ENCODE assay signal across 13 cellular contexts in the genomic region with DNA sequence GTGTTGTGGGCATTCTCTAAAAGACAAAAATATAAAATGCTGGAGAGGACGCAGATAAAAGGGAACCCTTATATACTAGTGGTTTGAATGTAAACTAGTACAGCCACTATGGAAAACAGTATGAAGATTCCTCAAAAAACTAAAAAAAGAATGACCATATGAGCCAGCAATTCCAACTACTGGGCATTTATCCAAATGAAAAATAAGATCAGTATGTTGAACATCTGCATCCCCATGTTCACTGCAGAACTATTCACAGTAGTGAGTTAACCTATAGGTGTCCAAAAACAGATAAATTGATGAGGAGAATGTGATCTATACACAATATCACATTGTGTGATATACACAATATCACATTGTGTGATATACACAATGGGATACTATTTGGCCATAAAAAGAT.
A peak's percentile ranks its signal among the peaks of the same experiment; 100 is the strongest.
DNase-seq lines count a peak whose midpoint lies in the region; ATAC-seq and TF ChIP-seq lines count a peak whose summit lies in the region.
"Had no signal": no experiment of that assay in that cellular context is flagged by ENCODE, and none has a peak within 500 bp of the region (broad histone marks: within the 10 kb centered on the region; RNA-seq: fewer than 3 reads in every experiment).

No MANE protein-coding gene starts in this region.

- in situ Hi-C loops in SK-MEL-5 (cut with HindIII; ENCODE audit: low pct_unique_long_range_greater_than_20kb, low sequenced_read_pairs), result no loop called here

- H3K27me3 Mint-ChIP-seq in activated CD8-positive, alpha-beta memory T cell treated with anti-CD3 and anti-CD28 coated beads, Interleukin-2, amount 10 ng/mL, durations not matched to agents 7 days and 5 days, result no peaks in the 10 kb centered on the region

- H3K4me3 Mint-ChIP-seq in activated CD8-positive, alpha-beta memory T cell treated with anti-CD3 and anti-CD28 coated beads, Interleukin-2, amount 10 ng/mL, durations not matched to agents 7 days and 5 days, result no peak overlapping the region
- H3K4me3 Mint-ChIP-seq: CD8-positive, alpha-beta T cell had no signal

- no peaks in the 10 kb centered on the region for H3K36me3 Mint-ChIP-seq in activated CD8-positive, alpha-beta memory T cell treated with anti-CD3 and anti-CD28 coated beads, Interleukin-2, amount 10 ng/mL, durations not matched to agents 7 days and 5 days
- H3K36me3 Mint-ChIP-seq: CD8-positive, alpha-beta T cell had no signal

- no peak for ATAC-seq in activated CD8-positive, alpha-beta memory T cell treated with anti-CD3 and anti-CD28 coated beads, Interleukin-2, amount 10 ng/mL, durations not matched to agents 7 days and 5 days
- no peak for ATAC-seq in GM18907 (IDR thresholded peaks at IDR 0.05; ENCODE audit: unreplicated experiment)
- ATAC-seq: CD8-positive, alpha-beta T cell; Panc1; Right ventricle myocardium inferior had no signal

- H3K27ac Mint-ChIP-seq in activated CD8-positive, alpha-beta memory T cell treated with anti-CD3 and anti-CD28 coated beads, Interleukin-2, amount 10 ng/mL, durations not matched to agents 7 days and 5 days, result no peak overlapping the region
- H3K27ac Mint-ChIP-seq: CD8-positive, alpha-beta T cell had no signal

- no peaks in the 10 kb centered on the region for H3K4me1 Mint-ChIP-seq in activated CD8-positive, alpha-beta memory T cell treated with anti-CD3 and anti-CD28 coated beads, Interleukin-2, amount 10 ng/mL, durations not matched to agents 7 days and 5 days

- H3K9me3 Mint-ChIP-seq in activated CD8-positive, alpha-beta memory T cell treated with anti-CD3 and anti-CD28 coated beads, Interleukin-2, amount 10 ng/mL, durations not matched to agents 7 days and 5 days (ENCODE audit: low read depth), result peaks cover 4% of the 10 kb centered on the region

- CTCF ChIA-PET in activated CD8-positive, alpha-beta memory T cell treated with anti-CD3 and anti-CD28 coated beads, Interleukin-2, amount 10 ng/mL, durations not matched to agents 7 days and 5 days (lab: Charles Lee), result no interaction called here

- DNase-seq in HS-5 (ENCODE audit: low read depth) (peak; percentile 60), SK-MEL-5 (ENCODE audit: low read depth, low spot score) (peak; percentile 35), choroid plexus epithelial cell (ENCODE audit: low read depth) (peak; percentile 61), iris pigment epithelial cell (ENCODE audit: low read depth) (peak; percentile 13), activated gamma-delta T cell (lab: John Stamatoyannopoulos, UW) (no peak)
- no peak for DNase-seq in activated CD8-positive, alpha-beta memory T cell treated with anti-CD3 and anti-CD28 coated beads, Interleukin-2, amount 10 ng/mL, durations not matched to agents 7 days and 5 days
- DNase-seq: CD8-positive, alpha-beta T cell; NCI-H146; NCI-H82 had no signal

- no peak for TF ChIP-seq CTCF in choroid plexus epithelial cell (conservative IDR thresholded peaks at IDR 0.05; ENCODE audit: low read depth, low read length)

- no peak overlapping the region for H3K4me3 ChIP-seq in choroid plexus epithelial cell (ENCODE audit: low read depth, low read length)
- H3K4me3 ChIP-seq: HAP-1 had no signal

Comparison
In these comparisons a context has a peak if more than half of its experiments do, and no peak if none do; other contexts are left out.
1. DNase-seq: peak in HS-5 (single experiment), SK-MEL-5 (single experiment), choroid plexus epithelial cell (single experiment) and iris pigment epithelial cell (single experiment); none in activated CD8-positive, alpha-beta memory T cell treated with anti-CD3 and anti-CD28 coated beads, Interleukin-2, amount 10 ng/mL, durations not matched to agents 7 days and 5 days (single experiment) and activated gamma-delta T cell (single experiment).